10 cellular contexts compared by ENCODE assay signal in genomic region chr22:37777122-37777687, GRCh38. TPM values are rescaled to one million over a fixed set of nuclear protein-coding genes. Genes with fewer than 3 reads are reported as not detected.
DNase-seq lines count a peak whose midpoint lies in the region; ATAC-seq, FAIRE-seq and TF ChIP-seq lines count a peak whose summit lies in the region.
"Had no signal": no experiment of that assay in that cellular context is flagged by ENCODE, and none has a peak within 500 bp of the region (broad histone marks: within the 10 kb centered on the region; RNA-seq: fewer than 3 reads in every experiment).

No MANE protein-coding gene starts in this region.

- no peaks in the 10 kb centered on the region for H4K20me1 ChIP-seq in K562 (replicated peaks; ENCODE audit: control insufficient read depth, insufficient read depth, low read length)
- H4K20me1 ChIP-seq in SK-N-SH (ENCODE audit: insufficient read depth): no peaks in the 10 kb centered on the region

- TF ChIP-seq CTCF in K562 (IDR thresholded peaks at IDR 0.05 in 2 of 3, conservative IDR thresholded peaks at IDR 0.05 in 1 of 3; ENCODE audit: insufficient read depth in 2 of 3, low read depth in 1 of 3, low read length in 3 of 3): no peak
- no peak for TF ChIP-seq CTCF in CD8-positive, alpha-beta T cell (IDR thresholded peaks at IDR 0.05)
- no peak for TF ChIP-seq CTCF in SK-N-SH (IDR thresholded peaks at IDR 0.05)

- no peaks in the 10 kb centered on the region for H3K27me3 ChIP-seq in K562 (ENCODE audit: control insufficient read depth in 2 of 2, insufficient read depth in 2 of 2, low read length in 2 of 2)
- no peaks in the 10 kb centered on the region for H3K27me3 ChIP-seq in CD8-positive, alpha-beta T cell (ENCODE audit: insufficient read depth, low read length)
- H3K27me3 ChIP-seq in SK-N-SH (ENCODE audit: insufficient read depth): no peaks in the 10 kb centered on the region

- DNase-seq in EL (peak; percentile 85), K562 (ENCODE audit: extremely low read depth in 1 of 4, low spot score in 3 of 4) (peak in 3 of 4 experiments; percentile 21 to 58 (median 28)), myocyte (ENCODE audit: low read depth) (peak; percentile 77), superior temporal gyrus (ENCODE audit: extremely low spot score) (no peak), SK-N-SH (no peak)
- DNase-seq in CD8-positive, alpha-beta T cell: no peak

- peak overlapping the region in 1 of 2 experiments; percentile 58; a peak in 1 of 4 replicates for H3K9ac ChIP-seq in K562 (ENCODE audit: insufficient read depth in 1 of 2, low read depth in 2 of 2, low read length in 2 of 2)
- no peak overlapping the region for H3K9ac ChIP-seq in SK-N-SH

- no peaks in the 10 kb centered on the region for H3K9me1 ChIP-seq in K562 (ENCODE audit: control insufficient read depth, insufficient read depth, low read length)

- no peak overlapping the region for H3K27ac Mint-ChIP-seq in CD8-positive, alpha-beta T cell

- H3K4me2 ChIP-seq in K562 (ENCODE audit: insufficient read depth, low read length): no peak overlapping the region
- H3K4me2 ChIP-seq in SK-N-SH: no peak overlapping the region

- TF ChIP-seq RAD21 in K562 (CRISPR knock-in tag; conservative IDR thresholded peaks at IDR 0.05 in 1 of 2, IDR thresholded peaks at IDR 0.05 in 1 of 2) (no peak), SK-N-SH (IDR thresholded peaks at IDR 0.05; ENCODE audit: low read length) (no peak)

- FAIRE-seq in K562 (lab: Jason Lieb, UNC): peak; percentile 67

- no peaks in the 10 kb centered on the region for H3K79me2 ChIP-seq in K562 (ENCODE audit: control insufficient read depth, insufficient read depth, low read length)
- H3K79me2 ChIP-seq in SK-N-SH (ENCODE audit: insufficient read depth): no peaks in the 10 kb centered on the region

- H3F3A ChIP-seq in SK-N-SH (replicated peaks; ENCODE audit: insufficient read depth): peaks cover 9% of the 10 kb centered on the region

- POLR2A ChIA-PET in K562 (lab: Yijun Ruan, JAX) (no interaction called here), SK-N-SH (lab: Yijun Ruan, JAX) (interaction anchor here (2.5 kb wide), 1 partner anchor 9 kb away, joined by 6 read pairs; no protein-coding TSS in a partner anchor)
- POLR2A ChIA-PET in CD8-positive, alpha-beta T cell (lab: Charles Lee): no interaction called here

- H2AFZ ChIP-seq in K562 (ENCODE audit: low read depth, low read length) (no peak overlapping the region), SK-N-SH (ENCODE audit: low read depth) (no peak overlapping the region)

- CTCF ChIA-PET in K562 (lab: Yijun Ruan, JAX; ENCODE audit: low intra/inter-chr PET ratio): no interaction called here
- CTCF ChIA-PET in CD8-positive, alpha-beta T cell (lab: Charles Lee): no interaction called here
- CTCF ChIA-PET in SK-N-SH (lab: Yijun Ruan, JAX): no interaction called here

- H3K4me3 ChIP-seq in K562 (no peak overlapping the region), SK-N-SH (ENCODE audit: low read depth in 2 of 2, low read length in 1 of 2) (no peak overlapping the region)
- H3K4me3 ChIP-seq in CD8-positive, alpha-beta T cell (ENCODE audit: low read depth, low read length): no peak overlapping the region

- TF ChIP-seq POLR2A in K562 (conservative IDR thresholded peaks at IDR 0.05): no peak

- TF ChIP-seq EP300 in K562 (IDR thresholded peaks at IDR 0.05; ENCODE audit: low read length) (no peak), SK-N-SH (IDR thresholded peaks at IDR 0.05; ENCODE audit: borderline replicate concordance in 1 of 2, low read depth in 1 of 2, low read length in 1 of 2) (no peak)

- intact Hi-C loops in K562 (cut with micrococcal nuclease): no loop called here
- intact Hi-C loops in CD8-positive, alpha-beta T cell (cut with DNase I, micrococcal nuclease): no loop called here

- H3K27me3 Mint-ChIP-seq in CD8-positive, alpha-beta T cell (ENCODE audit: low read depth): no peaks in the 10 kb centered on the region

- in situ Hi-C loops in K562 (cut with MboI): no loop called here

- H3K9me2 ChIP-seq in SK-N-SH: no peaks in the 10 kb centered on the region

- H3K36me3 Mint-ChIP-seq in CD8-positive, alpha-beta T cell: peaks cover 15% of the 10 kb centered on the region

- WGBS in K562 (ENCODE audit: insufficient coverage, low coverage, missing lambda C conversion rate): 4% methylated on average over 9 of the region's 11 CpGs
- 76% methylated on average over 11 of the region's 11 CpGs for WGBS in SK-N-SH (ENCODE audit: low lambda C conversion rate)

- no peaks in the 10 kb centered on the region for H3K9me3 ChIP-seq in K562 (replicated peaks; ENCODE audit: control insufficient read depth, insufficient read depth, low read depth, low read length)
- H3K9me3 ChIP-seq in CD8-positive, alpha-beta T cell (ENCODE audit: low read length): no peaks in the 10 kb centered on the region
- no peaks in the 10 kb centered on the region for H3K9me3 ChIP-seq in SK-N-SH

- H3K36me3 ChIP-seq in K562 (ENCODE audit: control insufficient read depth, insufficient read depth, low read length) (no peaks in the 10 kb centered on the region), SK-N-SH (replicated peaks in 1 of 2; ENCODE audit: control insufficient read depth in 1 of 2, insufficient read depth in 2 of 2, low read length in 1 of 2) (peaks cover 0 to 6% of the 10 kb centered on the region in 2 experiments)
- H3K36me3 ChIP-seq in CD8-positive, alpha-beta T cell (ENCODE audit: insufficient read depth, low read length): peaks cover 3% of the 10 kb centered on the region

- H3K9me3 Mint-ChIP-seq in CD8-positive, alpha-beta T cell: no peaks in the 10 kb centered on the region

- H3K4me1 ChIP-seq in K562 (replicated peaks in 1 of 2; ENCODE audit: control insufficient read depth in 2 of 2, insufficient read depth in 2 of 2, low read length in 2 of 2) (peaks cover 5 to 7% of the 10 kb centered on the region in 2 experiments; a peak in 3 of 5 replicates), SK-N-SH (ENCODE audit: control insufficient read depth in 1 of 2, insufficient read depth in 2 of 2, low read depth in 1 of 2, low read length in 1 of 2) (no peaks in the 10 kb centered on the region; a peak in 1 of 4 replicates)
- no peaks in the 10 kb centered on the region for H3K4me1 ChIP-seq in CD8-positive, alpha-beta T cell (ENCODE audit: insufficient read depth, low read length)

- H3K4me1 Mint-ChIP-seq in CD8-positive, alpha-beta T cell (ENCODE audit: low read depth): no peaks in the 10 kb centered on the region

- H3K27ac ChIP-seq in K562 (ENCODE audit: extremely low read depth, low read depth, low read length) (no peak overlapping the region), SK-N-SH (ENCODE audit: low read depth in 2 of 2, low read length in 1 of 2) (no peak overlapping the region)
- H3K27ac ChIP-seq in CD8-positive, alpha-beta T cell (ENCODE audit: low read depth, low read length): no peak overlapping the region

- peak; percentile 65 for ATAC-seq in HG03439 (IDR thresholded peaks at IDR 0.05; ENCODE audit: unreplicated experiment)
- ATAC-seq in K562: peak; percentile 76
- ATAC-seq in CD8-positive, alpha-beta T cell: no peak
- ATAC-seq in HG03139 (IDR thresholded peaks at IDR 0.05; ENCODE audit: unreplicated experiment): no peak

- no TSS peak for BruUV-seq in K562 (replicated peaks; lab: Mats Ljungman, UMichigan)

- no peak overlapping the region for H3K4me3 Mint-ChIP-seq in CD8-positive, alpha-beta T cell

RNA-seq across cellular contexts. Expression of gene GCAT, which starts 30.5 kb away (rescaled TPM):
- total RNA-seq in K562 (2011; cell fraction: chromatin; rRNA removed; ENCODE audit: low replicate concordance): 16.0 and 39.6 TPM in 2 replicates
- 46.5 and 53.8 TPM in 2 replicates for total RNA-seq in K562 (2011; cell fraction: nucleolus; rRNA removed)
- 23.7 and 29.9 TPM in 2 replicates for total RNA-seq in K562 (2011; cell fraction: nucleoplasm; rRNA removed)
- total RNA-seq in K562 (2014; rRNA removed) (69.9 and 81.1 TPM in 2 replicates), K562 (2014; rRNA removed; fragmentation: Illumina TruSeq; extraction: Trizol) (9.3 and 13.6 TPM in 2 replicates), K562 (2015; rRNA removed; fragmentation: Illumina TruSeq; extraction: Trizol) (26.4 TPM in 2 replicates), K562 (2021) (61.7 and 63.4 TPM in 2 replicates), myocyte (55.5 and 65.0 TPM in 2 replicates)
- polyA plus RNA-seq in K562 (2011; rRNA removed) (21.1 and 31.0 TPM in 2 replicates), K562 (2014; fragmentation: Illumina TruSeq; extraction: Trizol) (31.8 and 50.7 TPM in 2 replicates), K562 (2014; fragmentation: Nextera tagmentation; extraction: Ambion mirVana) (1 to 10 TPM; 1.9 to 5.3 TPM), K562 (2014; rRNA removed) (57.7 and 57.8 TPM in 2 replicates), SK-N-SH (2012; rRNA removed) (20.3 and 24.2 TPM in 2 replicates)
- 32.3 and 62.2 TPM in 2 replicates for polyA plus RNA-seq in K562 (2011; cell fraction: cytosol; rRNA removed)
- polyA plus RNA-seq in K562 (2011; cell fraction: nucleus; rRNA removed): 68.1 and 71.9 TPM in 2 replicates
- 31.0 and 75.8 TPM in 2 replicates for polyA plus RNA-seq in K562 (2012)
- polyA minus RNA-seq in K562 (2011; rRNA and poly(A)+ RNA removed): 6.5 and 8.8 TPM in 2 replicates
- 29.9 and 31.5 TPM in 2 replicates for polyA minus RNA-seq in K562 (2011; cell fraction: cytosol; rRNA and poly(A)+ RNA removed)
- 15.6 and 25.7 TPM in 2 replicates for polyA minus RNA-seq in K562 (2011; cell fraction: nucleus; rRNA and poly(A)+ RNA removed)
- 18.0 TPM for polyA plus RNA-seq in myocyte (2012)
- 1 to 10 TPM; 1.3 to 1.6 TPM for total RNA-seq in CD8-positive, alpha-beta T cell
- polyA plus RNA-seq in SK-N-SH (2012; cell fraction: cytosol; rRNA removed): 11.1 and 17.2 TPM in 2 replicates
- polyA plus RNA-seq in SK-N-SH (2012; cell fraction: nucleus; rRNA removed): 31.2 and 33.0 TPM in 2 replicates

RNA-seq across cellular contexts. Expression of gene GALR3, which starts 46.0 kb away (rescaled TPM):
- total RNA-seq in K562 (2011; cell fraction: chromatin; rRNA removed; ENCODE audit: low replicate concordance): 0.44 TPM in 1 of 2 replicates, not detected in the other
- 0.33 and 0.53 TPM in 2 replicates for total RNA-seq in K562 (2011; cell fraction: nucleolus; rRNA removed)
- 0.69 TPM in 1 of 2 replicates, not detected in the other for total RNA-seq in K562 (2011; cell fraction: nucleoplasm; rRNA removed)
- total RNA-seq in K562 (2014; rRNA removed) (0.24 TPM in 1 of 2 replicates, not detected in the other), K562 (2014; rRNA removed; fragmentation: Illumina TruSeq; extraction: Trizol) (not detected in 2 replicates), K562 (2015; rRNA removed; fragmentation: Illumina TruSeq; extraction: Trizol) (not detected in 2 replicates), K562 (2021) (0.13 and 0.31 TPM in 2 replicates), myocyte (0.24 TPM in 1 of 2 replicates, not detected in the other)
- polyA plus RNA-seq in K562 (2011; rRNA removed) (0.11 TPM in 1 of 2 replicates, not detected in the other), K562 (2014; fragmentation: Illumina TruSeq; extraction: Trizol) (not detected in 2 replicates), K562 (2014; fragmentation: Nextera tagmentation; extraction: Ambion mirVana) (not detected), K562 (2014; rRNA removed) (not detected in 2 replicates), SK-N-SH (2012; rRNA removed) (not detected in 2 replicates)
- polyA plus RNA-seq in K562 (2011; cell fraction: cytosol; rRNA removed): 0.07 TPM in 1 of 2 replicates, not detected in the other
- polyA plus RNA-seq in K562 (2011; cell fraction: nucleus; rRNA removed): 0.33 and 0.38 TPM in 2 replicates
- polyA plus RNA-seq in K562 (2012): 0.28 TPM in 1 of 2 replicates, not detected in the other
- polyA minus RNA-seq in K562 (2011; rRNA and poly(A)+ RNA removed): not detected in 2 replicates
- polyA minus RNA-seq in K562 (2011; cell fraction: cytosol; rRNA and poly(A)+ RNA removed): not detected in 2 replicates
- polyA minus RNA-seq in K562 (2011; cell fraction: nucleus; rRNA and poly(A)+ RNA removed): 0.27 TPM in 1 of 2 replicates, not detected in the other
- not detected for polyA plus RNA-seq in myocyte (2012)
- not detected for total RNA-seq in CD8-positive, alpha-beta T cell
- polyA plus RNA-seq in SK-N-SH (2012; cell fraction: cytosol; rRNA removed): not detected in 2 replicates
- 0.13 and 0.50 TPM in 2 replicates for polyA plus RNA-seq in SK-N-SH (2012; cell fraction: nucleus; rRNA removed)
- total RNA-seq: glomerular endothelial cell, subcutaneous adipose tissue had no signal

Comparison
In these comparisons a context has a peak if more than half of its experiments do, and no peak if none do; other contexts are left out.
1. DNase-seq: peak in EL (single experiment), K562 (3 of 4) and myocyte (single experiment); none in superior temporal gyrus (single experiment), CD8-positive, alpha-beta T cell (0 of 7) and SK-N-SH (single experiment).
2. ATAC-seq: peak in HG03439 (single experiment) and K562 (single experiment); none in CD8-positive, alpha-beta T cell (single experiment) and HG03139 (single experiment).
3. RNA of gene GCAT, which starts 30.5 kb away (total RNA-seq): 9.3 to 81.1 TPM in K562 and 55.5 to 65.0 TPM in myocyte; 1.3 to 1.6 TPM in CD8-positive, alpha-beta T cell; every median in the first group is over 4 times any median in the second.